In the genomic region with DNA sequence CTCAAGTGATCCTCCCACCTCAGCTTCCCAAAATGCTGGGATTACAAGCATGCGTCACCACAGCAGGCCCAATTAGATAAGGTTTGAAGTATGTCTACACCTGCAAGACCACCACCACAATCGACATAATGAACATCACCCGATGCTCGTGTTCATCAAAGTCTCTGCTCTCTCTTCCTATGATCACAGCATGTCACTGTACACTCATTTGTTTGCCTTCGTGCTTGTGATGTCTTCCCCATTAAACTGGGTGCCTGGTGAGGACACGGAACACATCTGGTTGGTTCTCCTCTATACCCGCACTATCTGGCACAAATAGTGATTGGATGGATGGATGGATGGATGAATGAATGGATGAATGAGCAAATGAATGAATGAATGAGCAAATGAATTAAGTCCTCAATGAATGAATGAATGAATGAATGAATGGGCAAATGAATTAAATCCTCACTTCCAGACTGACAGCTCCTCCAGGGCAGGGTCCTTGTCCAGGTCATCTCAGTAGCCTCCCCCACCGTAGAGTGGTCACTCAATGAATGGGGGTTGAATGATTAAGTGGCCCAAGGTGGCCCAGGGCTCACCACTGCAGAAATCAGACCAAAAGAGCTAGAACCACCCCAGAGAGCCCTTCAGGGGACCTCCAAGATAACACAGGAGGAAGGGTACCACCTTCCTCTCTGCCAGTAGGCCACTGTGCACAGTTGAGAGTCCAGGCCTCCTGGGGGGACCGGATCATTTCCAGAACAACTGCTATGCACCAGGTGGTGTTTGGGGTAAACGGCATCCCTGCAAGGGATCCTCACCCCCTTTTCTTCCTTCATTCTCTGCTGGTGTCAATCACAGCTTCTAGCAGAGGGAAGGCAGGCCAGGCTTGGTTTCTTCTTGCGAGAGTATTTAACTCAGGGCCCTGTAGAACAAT, we compare ENCODE assay signal across 8 cellular contexts. TPM values are rescaled to one million over a fixed set of nuclear protein-coding genes. Genes with fewer than 3 reads are reported as not detected.
DNase-seq lines count a peak whose midpoint lies in the region; ATAC-seq and TF ChIP-seq lines count a peak whose summit lies in the region.

No MANE protein-coding gene starts in this region.

- peak overlapping the region; percentile 96 for H3K27ac Mint-ChIP-seq in activated CD4-positive, alpha-beta memory T cell treated with anti-CD3 and anti-CD28 coated beads, Interleukin-2, amount 10 ng/mL, durations not matched to agents 7 days and 5 days

- peak overlapping the region; percentile 99 for H3K4me3 Mint-ChIP-seq in activated CD4-positive, alpha-beta memory T cell treated with anti-CD3 and anti-CD28 coated beads, Interleukin-2, amount 10 ng/mL, durations not matched to agents 7 days and 5 days

- ATAC-seq in foreskin keratinocyte (no peak), HG02642 (IDR thresholded peaks at IDR 0.05; ENCODE audit: poor library complexity, unreplicated experiment) (no peak)

- POLR2A ChIA-PET in activated CD4-positive, alpha-beta memory T cell treated with anti-CD3 and anti-CD28 coated beads, Interleukin-2, amount 10 ng/mL, durations not matched to agents 7 days and 5 days (lab: Charles Lee): interaction anchor here (0.8 to 4.3 kb wide), 12 partner anchors 8 to 169 kb away, joined by 3 to 20 read pairs (median 4); no protein-coding TSS in a partner anchor

- H3K4me1 ChIP-seq in foreskin keratinocyte: no peaks in the 10 kb centered on the region

- H3K36me3 Mint-ChIP-seq in activated CD4-positive, alpha-beta memory T cell treated with anti-CD3 and anti-CD28 coated beads, Interleukin-2, amount 10 ng/mL, durations not matched to agents 7 days and 5 days (ENCODE audit: low read depth): peaks cover 51% of the 10 kb centered on the region

- no peak; the same call in 1 of the 2 replicates for TF ChIP-seq EP300 in Ishikawa (IDR thresholded peaks at IDR 0.05; ENCODE audit: borderline replicate concordance)

- DNase-seq in DMS53 (lab: John Stamatoyannopoulos, UW) (peak; percentile 81), foreskin keratinocyte (peak; percentile 87 to 94), cortex of kidney (lab: John Stamatoyannopoulos, UW) (no peak), COR-L47 (lab: John Stamatoyannopoulos, UW) (no peak)
- peak; percentile 44 for DNase-seq in activated CD4-positive, alpha-beta memory T cell treated with anti-CD3 and anti-CD28 coated beads, Interleukin-2, amount 10 ng/mL, durations not matched to agents 7 days and 5 days
- DNase-seq in stimulated activated CD4-positive, alpha-beta T cell treated with anti-CD3 and anti-CD28 coated beads, Interleukin-4, amount 100 ng/mL, for 24 hours: peak; percentile 12

- no peak overlapping the region for H3K27ac ChIP-seq in foreskin keratinocyte

- CTCF ChIA-PET in activated CD4-positive, alpha-beta memory T cell treated with anti-CD3 and anti-CD28 coated beads, Interleukin-2, amount 10 ng/mL, durations not matched to agents 7 days and 5 days (lab: Charles Lee): interaction anchor here (0.8 to 4.4 kb wide), 5 partner anchors 13 to 153 kb away, joined by 3 to 33 read pairs (median 6); no protein-coding TSS in a partner anchor

- TF ChIP-seq CTCF in foreskin keratinocyte (conservative IDR thresholded peaks at IDR 0.05): no peak

- H3K27me3 Mint-ChIP-seq in activated CD4-positive, alpha-beta memory T cell treated with anti-CD3 and anti-CD28 coated beads, Interleukin-2, amount 10 ng/mL, durations not matched to agents 7 days and 5 days: no peaks in the 10 kb centered on the region

- no peaks in the 10 kb centered on the region for H3K27me3 ChIP-seq in foreskin keratinocyte

- H3K4me1 Mint-ChIP-seq in activated CD4-positive, alpha-beta memory T cell treated with anti-CD3 and anti-CD28 coated beads, Interleukin-2, amount 10 ng/mL, durations not matched to agents 7 days and 5 days: peaks cover 30% of the 10 kb centered on the region

- no peaks in the 10 kb centered on the region for H3K9me3 Mint-ChIP-seq in activated CD4-positive, alpha-beta memory T cell treated with anti-CD3 and anti-CD28 coated beads, Interleukin-2, amount 10 ng/mL, durations not matched to agents 7 days and 5 days

- TF ChIP-seq RAD21 in Ishikawa (IDR thresholded peaks at IDR 0.05; ENCODE audit: low read depth): no peak

TF ChIP-seq in Ishikawa, 13 proteins besides CTCF, POLR2A, EP300 and RAD21:
- TF ChIP-seq ZBTB7A (IDR thresholded peaks at IDR 0.05; ENCODE audit: low read depth) (no peak), TCF12 (IDR thresholded peaks at IDR 0.05; ENCODE audit: low read depth) (0 out of 2 replicates have a peak, but pooled peaks have one; percentile 20), EGR1 (IDR thresholded peaks at IDR 0.05) (no peak), NFIC (IDR thresholded peaks at IDR 0.05) (no peak), TEAD4 (IDR thresholded peaks at IDR 0.05) (0 out of 2 replicates have a peak, but pooled peaks have one; percentile 4)
- TF ChIP-seq, protein P1, sequence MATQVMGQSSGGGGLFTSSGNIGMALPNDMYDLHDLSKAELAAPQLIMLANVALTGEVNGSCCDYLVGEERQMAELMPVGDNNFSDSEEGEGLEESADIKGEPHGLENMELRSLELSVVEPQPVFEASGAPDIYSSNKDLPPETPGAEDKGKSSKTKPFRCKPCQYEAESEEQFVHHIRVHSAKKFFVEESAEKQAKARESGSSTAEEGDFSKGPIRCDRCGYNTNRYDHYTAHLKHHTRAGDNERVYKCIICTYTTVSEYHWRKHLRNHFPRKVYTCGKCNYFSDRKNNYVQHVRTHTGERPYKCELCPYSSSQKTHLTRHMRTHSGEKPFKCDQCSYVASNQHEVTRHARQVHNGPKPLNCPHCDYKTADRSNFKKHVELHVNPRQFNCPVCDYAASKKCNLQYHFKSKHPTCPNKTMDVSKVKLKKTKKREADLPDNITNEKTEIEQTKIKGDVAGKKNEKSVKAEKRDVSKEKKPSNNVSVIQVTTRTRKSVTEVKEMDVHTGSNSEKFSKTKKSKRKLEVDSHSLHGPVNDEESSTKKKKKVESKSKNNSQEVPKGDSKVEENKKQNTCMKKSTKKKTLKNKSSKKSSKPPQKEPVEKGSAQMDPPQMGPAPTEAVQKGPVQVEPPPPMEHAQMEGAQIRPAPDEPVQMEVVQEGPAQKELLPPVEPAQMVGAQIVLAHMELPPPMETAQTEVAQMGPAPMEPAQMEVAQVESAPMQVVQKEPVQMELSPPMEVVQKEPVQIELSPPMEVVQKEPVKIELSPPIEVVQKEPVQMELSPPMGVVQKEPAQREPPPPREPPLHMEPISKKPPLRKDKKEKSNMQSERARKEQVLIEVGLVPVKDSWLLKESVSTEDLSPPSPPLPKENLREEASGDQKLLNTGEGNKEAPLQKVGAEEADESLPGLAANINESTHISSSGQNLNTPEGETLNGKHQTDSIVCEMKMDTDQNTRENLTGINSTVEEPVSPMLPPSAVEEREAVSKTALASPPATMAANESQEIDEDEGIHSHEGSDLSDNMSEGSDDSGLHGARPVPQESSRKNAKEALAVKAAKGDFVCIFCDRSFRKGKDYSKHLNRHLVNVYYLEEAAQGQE (IDR thresholded peaks at IDR 0.05; ENCODE audit: low read depth): no peak
- TF ChIP-seq, protein P2, sequence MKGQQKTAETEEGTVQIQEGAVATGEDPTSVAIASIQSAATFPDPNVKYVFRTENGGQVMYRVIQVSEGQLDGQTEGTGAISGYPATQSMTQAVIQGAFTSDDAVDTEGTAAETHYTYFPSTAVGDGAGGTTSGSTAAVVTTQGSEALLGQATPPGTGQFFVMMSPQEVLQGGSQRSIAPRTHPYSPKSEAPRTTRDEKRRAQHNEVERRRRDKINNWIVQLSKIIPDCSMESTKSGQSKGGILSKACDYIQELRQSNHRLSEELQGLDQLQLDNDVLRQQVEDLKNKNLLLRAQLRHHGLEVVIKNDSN (IDR thresholded peaks at IDR 0.05): no peak
- TF ChIP-seq, protein P3, sequence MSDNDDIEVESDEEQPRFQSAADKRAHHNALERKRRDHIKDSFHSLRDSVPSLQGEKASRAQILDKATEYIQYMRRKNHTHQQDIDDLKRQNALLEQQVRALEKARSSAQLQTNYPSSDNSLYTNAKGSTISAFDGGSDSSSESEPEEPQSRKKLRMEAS (IDR thresholded peaks at IDR 0.05): no peak

RNA-seq across cellular contexts. Expression of a gene that starts 4.9 kb away (rescaled TPM):
- total RNA-seq in activated CD4-positive, alpha-beta memory T cell treated with anti-CD3 and anti-CD28 coated beads, Interleukin-2, amount 10 ng/mL, durations not matched to agents 7 days and 5 days: over 10,000 TPM; 11,429 to 11,435 TPM
- 10,018 and 10,020 TPM in 2 replicates for total RNA-seq in foreskin keratinocyte
- polyA plus RNA-seq in foreskin keratinocyte: 8,202 and 8,857 TPM in 2 replicates

RNA-seq across cellular contexts. Expression of a gene that starts 11.9 kb away (rescaled TPM):
- total RNA-seq in activated CD4-positive, alpha-beta memory T cell treated with anti-CD3 and anti-CD28 coated beads, Interleukin-2, amount 10 ng/mL, durations not matched to agents 7 days and 5 days: 10 to 100 TPM in 1 of 2 experiments, 1 to 10 TPM in 1; 9.4 to 10.1 TPM
- 13.6 and 14.4 TPM in 2 replicates for total RNA-seq in foreskin keratinocyte
- polyA plus RNA-seq in foreskin keratinocyte: 2.5 and 3.4 TPM in 2 replicates

Comparison
In these comparisons a context has a peak if more than half of its experiments do, and no peak if none do; other contexts are left out.
1. DNase-seq: peak in DMS53 (single experiment), activated CD4-positive, alpha-beta memory T cell treated with anti-CD3 and anti-CD28 coated beads, Interleukin-2, amount 10 ng/mL, durations not matched to agents 7 days and 5 days (single experiment), foreskin keratinocyte (2 of 2) and stimulated activated CD4-positive, alpha-beta T cell treated with anti-CD3 and anti-CD28 coated beads, Interleukin-4, amount 100 ng/mL, for 24 hours (single experiment); none in cortex of kidney (single experiment) and COR-L47 (single experiment).